In genomic region chr19:19900574-19901444, GRCh38 we compare ENCODE assay signal across 8 cellular contexts. TPM values are rescaled to one million over a fixed set of nuclear protein-coding genes. Genes with fewer than 3 reads are reported as not detected.
DNase-seq lines count a peak whose midpoint lies in the region; ATAC-seq and TF ChIP-seq lines count a peak whose summit lies in the region.

Gene ZNF93, plus strand, starts transcription at chr19:19900946. Its CDS starts 143 bp downstream, at chr19:19901089.

- H3K4me3 Mint-ChIP-seq in chondrocyte (ENCODE audit: unreplicated experiment), result peak within 1 kb of the TSS; percentile 96

- H3K27ac Mint-ChIP-seq in chondrocyte (ENCODE audit: unreplicated experiment), result peak within 1 kb of the TSS; percentile 100

- H3K36me3 Mint-ChIP-seq in chondrocyte (ENCODE audit: low read depth), result peaks cover 21% of the 10 kb centered on the region

- H3K27me3 Mint-ChIP-seq in chondrocyte (ENCODE audit: low read depth), result no peaks in the 10 kb centered on the region

- no peak for TF ChIP-seq CTCF in chondrocyte (IDR thresholded peaks at IDR 0.05)

- H3K9me3 Mint-ChIP-seq in chondrocyte (ENCODE audit: low read depth), result peaks cover 34% of the 10 kb centered on the region

- DNase-seq in NCI-H2171 (lab: John Stamatoyannopoulos, UW) (peak; percentile 90), chondrocyte (ENCODE audit: low spot score) (peak; percentile 96), islet precursor cell (peak; percentile 99), SHP77 treated with DMSO at 0.1 percent for 48 hours (lab: John Stamatoyannopoulos, UW) (no peak)
- peak; percentile 77 to 84 for DNase-seq in activated CD4-positive, alpha-beta T cell treated with anti-CD3 and anti-CD28 coated beads for 24 hours (ENCODE audit: low read depth in 2 of 2)
- peak; percentile 81 for DNase-seq in stimulated activated CD4-positive, alpha-beta T cell treated with anti-CD3 and anti-CD28 coated beads, Interleukin-12 subunit alpha, Interleukin-12 subunit beta, amount 100 ng/mL, for 4 hours

- ATAC-seq in GM18508 (IDR thresholded peaks at IDR 0.05; ENCODE audit: insufficient read depth, unreplicated experiment) (peak; percentile 79), HG03039 (IDR thresholded peaks at IDR 0.05; ENCODE audit: unreplicated experiment) (peak; percentile 93)

- peaks cover 43% of the 10 kb centered on the region for H3K4me1 Mint-ChIP-seq in chondrocyte (ENCODE audit: low read depth)

RNA-seq across cellular contexts. Expression of gene ZNF93, which starts in this region (rescaled TPM):
- total RNA-seq in chondrocyte, result 6.1 to 10.0 TPM (median 7.2 TPM) in 3 replicates
